In the genomic region with DNA sequence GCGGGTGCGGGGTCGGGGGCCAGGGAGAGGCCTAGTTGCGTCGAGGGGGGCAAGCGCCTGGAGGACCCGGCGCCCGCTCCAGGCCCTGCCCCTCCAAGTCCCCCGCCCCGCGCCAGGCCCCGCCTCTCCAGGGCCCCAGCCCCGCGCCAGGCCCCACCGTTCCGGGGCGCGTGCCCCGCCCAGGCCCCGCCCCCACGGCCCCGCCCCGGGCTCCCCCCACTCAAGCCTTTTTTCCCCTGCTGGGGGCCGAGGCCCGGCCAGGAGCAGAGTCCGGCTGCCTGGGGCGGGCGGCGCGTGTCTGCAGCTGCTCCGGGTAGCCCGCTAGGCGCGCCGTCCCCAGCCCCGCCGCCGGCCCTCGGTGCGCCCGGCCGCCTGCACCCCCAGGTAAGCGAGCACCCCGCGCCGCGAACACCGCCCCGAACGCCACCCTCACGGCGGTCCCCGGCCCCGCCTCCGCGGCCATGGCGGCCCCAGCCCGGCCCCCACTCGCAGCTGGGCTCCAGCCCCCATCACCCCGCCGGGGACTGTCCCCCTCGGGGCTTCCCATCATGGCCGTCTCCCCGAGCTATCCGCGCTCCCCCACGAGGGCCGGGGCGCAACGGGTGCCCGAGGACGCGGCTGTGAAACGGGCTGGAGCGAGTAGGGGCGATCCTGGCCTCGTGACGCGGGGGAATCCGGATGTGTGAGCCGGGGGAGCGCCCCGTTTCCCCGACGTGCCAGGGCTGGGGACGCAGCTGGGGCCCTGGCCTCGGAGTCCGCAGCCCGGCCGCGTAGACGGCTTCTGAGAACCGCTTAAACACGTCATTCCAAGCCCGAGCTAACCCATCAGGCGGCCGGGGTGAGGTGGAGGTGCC, we compare ENCODE assay signal across 9 cellular contexts. TPM values are rescaled to one million over a fixed set of nuclear protein-coding genes. Genes with fewer than 3 reads are reported as not detected.
A peak's percentile ranks its signal among the peaks of the same experiment; 100 is the strongest.
DNase-seq lines count a peak whose midpoint lies in the region; ATAC-seq, FAIRE-seq and TF ChIP-seq lines count a peak whose summit lies in the region.
"Had no signal": no experiment of that assay in that cellular context is flagged by ENCODE, and none has a peak within 500 bp of the region (broad histone marks: within the 10 kb centered on the region; RNA-seq: fewer than 3 reads in every experiment).

A gene with protein sequence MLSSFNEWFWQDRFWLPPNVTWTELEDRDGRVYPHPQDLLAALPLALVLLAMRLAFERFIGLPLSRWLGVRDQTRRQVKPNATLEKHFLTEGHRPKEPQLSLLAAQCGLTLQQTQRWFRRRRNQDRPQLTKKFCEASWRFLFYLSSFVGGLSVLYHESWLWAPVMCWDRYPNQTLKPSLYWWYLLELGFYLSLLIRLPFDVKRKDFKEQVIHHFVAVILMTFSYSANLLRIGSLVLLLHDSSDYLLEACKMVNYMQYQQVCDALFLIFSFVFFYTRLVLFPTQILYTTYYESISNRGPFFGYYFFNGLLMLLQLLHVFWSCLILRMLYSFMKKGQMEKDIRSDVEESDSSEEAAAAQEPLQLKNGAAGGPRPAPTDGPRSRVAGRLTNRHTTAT (plus strand): TSS at position 260 of the 854 bp plus-strand sequence. CDS start 41,707 bp downstream, outside the sequence.

- H3K27ac ChIP-seq in DOHH2 (ENCODE audit: low read depth, low read length) = peak within 1 kb of the TSS; percentile 63
- H3K27ac ChIP-seq in kidney (ENCODE audit: low read depth in 2 of 2, low read length in 2 of 2) = peak within 1 kb of the TSS; percentile 51 to 62

- H4K20me1 ChIP-seq in DOHH2 (ENCODE audit: control insufficient read depth, insufficient read depth, low read depth, low read length) = peaks cover 4% of the 10 kb centered on the region; the same call in 1 of the 2 replicates

- peaks cover 25% of the 10 kb centered on the region for H3K79me2 ChIP-seq in DOHH2 (ENCODE audit: control insufficient read depth, low read length)

- no peak for TF ChIP-seq CTCF in DOHH2 (IDR thresholded peaks at IDR 0.05; ENCODE audit: low read depth, low read length, poor library complexity, severe bottlenecking)
- TF ChIP-seq CTCF in cardiac fibroblast (IDR thresholded peaks at IDR 0.05; ENCODE audit: low read depth, low read length) = no peak
- TF ChIP-seq CTCF in kidney (IDR thresholded peaks at IDR 0.05; ENCODE audit: borderline replicate concordance, extremely low read depth, insufficient read depth) = no peak

- no peak for FAIRE-seq in kidney (lab: Jason Lieb, UNC)
- FAIRE-seq: endometrium had no signal

- H3K4me2 ChIP-seq in DOHH2 (ENCODE audit: low read length) = peak within 1 kb of the TSS; percentile 78

- intact Hi-C loops in kidney (cut with DNase I) = no loop called here

- no peaks in the 10 kb centered on the region for H3K27me3 ChIP-seq in DOHH2 (ENCODE audit: control insufficient read depth, low read length)

- ATAC-seq in GM21723 (IDR thresholded peaks at IDR 0.05; ENCODE audit: unreplicated experiment) = peak; percentile 59
- peak; percentile 83 to 86 for ATAC-seq in activated CD4-positive, CD25-positive, alpha-beta regulatory T cell treated with anti-CD3 and anti-CD28 coated beads, Interleukin-2, amount 50 U/mL, for 24 hours

- no peaks in the 10 kb centered on the region for H3K9me2 ChIP-seq in DOHH2 (replicated peaks; ENCODE audit: control insufficient read depth, low read length)

- H3K4me1 ChIP-seq in DOHH2 (ENCODE audit: control insufficient read depth, low read length) (peaks cover 40% of the 10 kb centered on the region), kidney (ENCODE audit: control insufficient read depth in 1 of 2, insufficient read depth in 1 of 2, low read depth in 1 of 2, low read length in 2 of 2) (peaks cover 0 to 12% of the 10 kb centered on the region in 2 donors)

- H3K9ac ChIP-seq in kidney (ENCODE audit: low read length in 2 of 2) = peak within 1 kb of the TSS; percentile 9 to 80

- peaks cover 12% of the 10 kb centered on the region for H3F3A ChIP-seq in DOHH2 (ENCODE audit: control insufficient read depth, insufficient read depth)

- H3K4me3 ChIP-seq in DOHH2 (ENCODE audit: low read length) = peak within 1 kb of the TSS; percentile 86
- peak within 1 kb of the TSS; percentile 45 to 72 for H3K4me3 ChIP-seq in cardiac fibroblast (replicated peaks in 1 of 2; ENCODE audit: low read depth in 2 of 2, low read length in 2 of 2)
- peak within 1 kb of the TSS; percentile 67 to 81 for H3K4me3 ChIP-seq in kidney (ENCODE audit: low read length in 2 of 2)

- H3K9me3 ChIP-seq in DOHH2 (ENCODE audit: control insufficient read depth, insufficient read depth, low read length) (no peaks in the 10 kb centered on the region), kidney (ENCODE audit: control insufficient read depth in 1 of 2, low read length in 2 of 2) (no peaks in the 10 kb centered on the region)

- DNase-seq in NAMALWA (ENCODE audit: low spot score) = peak; percentile 77
- DNase-seq in cardiac fibroblast (ENCODE audit: low read depth in 2 of 2) = peak; percentile 10 to 73
- peak; percentile 93 for DNase-seq in kidney
- peak; percentile 68 to 78 for DNase-seq in stimulated activated CD4-positive, alpha-beta T cell treated with anti-CD3 and anti-CD28 coated beads, Interleukin-15, amount 100 ng/mL, for 1 hour (ENCODE audit: low read depth in 1 of 2, low spot score in 1 of 2)
- no peak for DNase-seq in AG08395 (ENCODE audit: low spot score)

- H3K36me3 ChIP-seq in DOHH2 (ENCODE audit: control insufficient read depth, low read length) (no peaks in the 10 kb centered on the region), kidney (ENCODE audit: control insufficient read depth in 1 of 2, insufficient read depth in 2 of 2, low read length in 2 of 2) (no peaks in the 10 kb centered on the region)

RNA-seq across cellular contexts. Expression of the gene that starts here (rescaled TPM):
- 36.5 TPM for total RNA-seq in kidney
- 65.5 TPM for polyA plus RNA-seq in kidney (ENCODE audit: insufficient read depth, low read depth, low replicate concordance)
